ENCODE assay signal across 8 cellular contexts in genomic region chr2:69436594-69436936, GRCh38. TPM values are rescaled to one million over a fixed set of nuclear protein-coding genes. Genes with fewer than 3 reads are reported as not detected.
DNase-seq lines count a peak whose midpoint lies in the region; ATAC-seq and TF ChIP-seq lines count a peak whose summit lies in the region.

No MANE protein-coding gene starts in this region.

- ATAC-seq in activated T-cell treated with anti-CD3 and anti-CD28 coated beads, Interleukin-2, amount 50 U/mL, for 72 hours (replicated peaks in 1 of 2) = no peak
- ATAC-seq in naive B cell (ENCODE audit: low read depth in 2 of 2) = peak; percentile 3 to 7

- H3K27ac Mint-ChIP-seq in activated T-cell treated with anti-CD3 and anti-CD28 coated beads, Interleukin-2, amount 50 U/mL, for 72 hours = peak overlapping the region; percentile 92
- H3K27ac Mint-ChIP-seq in chondrocyte (ENCODE audit: unreplicated experiment) (peak overlapping the region; percentile 99), naive B cell (peak overlapping the region; percentile 96 to 99 (median 99))

- peak overlapping the region; percentile 86 to 95 for H3K4me3 Mint-ChIP-seq in activated T-cell treated with anti-CD3 and anti-CD28 coated beads, Interleukin-2, amount 50 U/mL, for 72 hours
- H3K4me3 Mint-ChIP-seq in chondrocyte (ENCODE audit: unreplicated experiment) (peak overlapping the region; percentile 94), naive B cell (peak overlapping the region; percentile 89 to 100 (median 98))

- H3K27me3 Mint-ChIP-seq in activated T-cell treated with anti-CD3 and anti-CD28 coated beads, Interleukin-2, amount 50 U/mL, for 72 hours (ENCODE audit: low read depth) = no peaks in the 10 kb centered on the region
- H3K27me3 Mint-ChIP-seq in chondrocyte (ENCODE audit: low read depth) (no peaks in the 10 kb centered on the region), naive B cell (no peaks in the 10 kb centered on the region)

- no peak for DNase-seq in activated T-cell treated with anti-CD3 and anti-CD28 coated beads, Interleukin-2, amount 50 U/mL, for 72 hours
- DNase-seq in activated T-cell treated with anti-CD3 and anti-CD28 coated beads, Interleukin-2, amount 50 U/mL, for 48 hours = no peak
- peak; percentile 16 for DNase-seq in LoVo (ENCODE audit: low spot score)
- DNase-seq in chondrocyte (ENCODE audit: low spot score) = no peak
- no peak for DNase-seq in naive B cell
- DNase-seq in NCI-H2196 treated with DMSO at 0.1 percent for 48 hours (lab: John Stamatoyannopoulos, UW; ENCODE audit: unreplicated experiment) = no peak
- DNase-seq in CD1c-positive myeloid dendritic cell (ENCODE audit: extremely low spot score) = no peak
- no peak for DNase-seq in COR-L47 (lab: John Stamatoyannopoulos, UW)

- H3K9me3 Mint-ChIP-seq in activated T-cell treated with anti-CD3 and anti-CD28 coated beads, Interleukin-2, amount 50 U/mL, for 72 hours = peaks cover 5 to 10% of the 10 kb centered on the region in 2 donors
- H3K9me3 Mint-ChIP-seq in chondrocyte (ENCODE audit: low read depth) (no peaks in the 10 kb centered on the region), naive B cell (peaks cover 0 to 10% (median 3%) of the 10 kb centered on the region in 7 donors)

- peaks cover 45% of the 10 kb centered on the region for H3K4me1 Mint-ChIP-seq in activated T-cell treated with anti-CD3 and anti-CD28 coated beads, Interleukin-2, amount 50 U/mL, for 72 hours (ENCODE audit: low read depth)
- peaks cover 24% of the 10 kb centered on the region for H3K4me1 Mint-ChIP-seq in chondrocyte (ENCODE audit: low read depth)
- H3K4me1 Mint-ChIP-seq in naive B cell = peaks cover 26 to 50% (median 34%) of the 10 kb centered on the region in 3 donors

- H3K36me3 Mint-ChIP-seq in activated T-cell treated with anti-CD3 and anti-CD28 coated beads, Interleukin-2, amount 50 U/mL, for 72 hours (ENCODE audit: insufficient read depth in 2 of 2) = peaks cover 0 to 5% of the 10 kb centered on the region in 2 donors
- H3K36me3 Mint-ChIP-seq in chondrocyte (ENCODE audit: low read depth) (no peaks in the 10 kb centered on the region), naive B cell (no peaks in the 10 kb centered on the region)

- TF ChIP-seq CTCF in chondrocyte (IDR thresholded peaks at IDR 0.05) = no peak

RNA-seq across cellular contexts. Expression of gene NFU1, which starts 0.7 kb away (rescaled TPM):
- total RNA-seq in activated T-cell treated with anti-CD3 and anti-CD28 coated beads, Interleukin-2, amount 50 U/mL, for 72 hours = 10 to 100 TPM; 40.0 to 61.2 TPM
- 40.7 to 42.5 TPM (median 40.7 TPM) in 3 replicates for total RNA-seq in chondrocyte
- polyA plus RNA-seq in naive B cell (ENCODE audit: low read depth in 6 of 6) = 100 to 1,000 TPM; 107 to 152 (median 127) TPM

RNA-seq across cellular contexts. Expression of gene GFPT1, which starts 49.5 kb away (rescaled TPM):
- 10 to 100 TPM; 46.3 to 55.1 TPM for total RNA-seq in activated T-cell treated with anti-CD3 and anti-CD28 coated beads, Interleukin-2, amount 50 U/mL, for 72 hours
- total RNA-seq in chondrocyte = 102 to 144 TPM (median 142 TPM) in 3 replicates
- polyA plus RNA-seq in naive B cell (ENCODE audit: low read depth in 6 of 6) = 1 to 10 TPM; 3.1 to 8.8 (median 6.0) TPM

Comparison
In these comparisons a context has a peak if more than half of its experiments do, and no peak if none do; other contexts are left out.
1. ATAC-seq: peak in naive B cell (2 of 2); none in activated T-cell treated with anti-CD3 and anti-CD28 coated beads, Interleukin-2, amount 50 U/mL, for 72 hours (0 of 2).
2. Peak in every context shown above with its lines, with median percentiles within 50 percentile points of each other: H3K27ac Mint-ChIP-seq and H3K4me3 Mint-ChIP-seq.